2 cellular contexts compared by ENCODE assay signal in the genomic region with DNA sequence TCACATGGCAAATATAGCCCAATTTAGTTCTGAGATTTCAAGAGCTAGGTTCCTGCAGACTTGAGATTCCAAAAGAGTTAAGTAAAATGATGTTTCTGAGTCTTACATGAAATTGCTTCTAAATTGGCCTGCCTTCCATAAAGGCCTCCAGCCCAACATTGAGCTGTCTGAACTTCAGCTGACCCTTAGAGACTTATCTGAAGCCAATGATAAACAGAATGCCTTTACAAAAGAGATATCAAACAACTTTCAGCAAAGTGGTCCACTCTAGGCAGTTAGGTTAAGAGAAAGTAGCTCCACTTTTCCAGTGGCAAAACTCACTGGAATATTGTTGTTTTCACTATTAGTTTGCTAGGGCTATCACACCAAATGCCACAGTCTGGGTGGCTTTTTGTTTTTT.
A peak's percentile ranks its signal among the peaks of the same experiment; 100 is the strongest.
TF ChIP-seq lines count a peak whose summit lies in the region.

No MANE protein-coding gene starts in this region.

TF ChIP-seq in SK-N-SH, 30 proteins besides CTCF, POLR2A, EP300 and RAD21 (continued from another document):
- TF ChIP-seq, protein P1, sequence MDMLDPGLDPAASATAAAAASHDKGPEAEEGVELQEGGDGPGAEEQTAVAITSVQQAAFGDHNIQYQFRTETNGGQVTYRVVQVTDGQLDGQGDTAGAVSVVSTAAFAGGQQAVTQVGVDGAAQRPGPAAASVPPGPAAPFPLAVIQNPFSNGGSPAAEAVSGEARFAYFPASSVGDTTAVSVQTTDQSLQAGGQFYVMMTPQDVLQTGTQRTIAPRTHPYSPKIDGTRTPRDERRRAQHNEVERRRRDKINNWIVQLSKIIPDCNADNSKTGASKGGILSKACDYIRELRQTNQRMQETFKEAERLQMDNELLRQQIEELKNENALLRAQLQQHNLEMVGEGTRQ (IDR thresholded peaks at IDR 0.05; ENCODE audit: borderline replicate concordance, low read depth, low read length): no peak
- TF ChIP-seq TCF12 (IDR thresholded peaks at IDR 0.05): no peak
- TF ChIP-seq MEF2A (IDR thresholded peaks at IDR 0.05; ENCODE audit: borderline replicate concordance, low read depth): no peak
- no peak for TF ChIP-seq USF1 (IDR thresholded peaks at IDR 0.05; ENCODE audit: borderline replicate concordance, low read depth)

TF ChIP-seq in K562, 482 proteins besides CTCF, POLR2A, EP300 and RAD21 (continued from another document):
- TF ChIP-seq, protein P2, sequence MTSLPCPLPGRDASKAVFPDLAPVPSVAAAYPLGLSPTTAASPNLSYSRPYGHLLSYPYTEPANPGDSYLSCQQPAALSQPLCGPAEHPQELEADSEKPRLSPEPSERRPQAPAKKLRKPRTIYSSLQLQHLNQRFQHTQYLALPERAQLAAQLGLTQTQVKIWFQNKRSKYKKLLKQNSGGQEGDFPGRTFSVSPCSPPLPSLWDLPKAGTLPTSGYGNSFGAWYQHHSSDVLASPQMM (CRISPR knock-in tag; IDR thresholded peaks at IDR 0.05): no peak
- TF ChIP-seq POLR2AphosphoS5 (IDR thresholded peaks at IDR 0.05; ENCODE audit: control insufficient read depth, insufficient read depth, low read depth, low read length) (peak; percentile 36; the same call in 1 of the 2 replicates), LARP7 (IDR thresholded peaks at IDR 0.05) (no peak), HDAC2 (IDR thresholded peaks at IDR 0.05) (0 out of 2 replicates have a peak, but pooled peaks have one; percentile 8), MCM7 (IDR thresholded peaks at IDR 0.05) (no peak), DPF2 (IDR thresholded peaks at IDR 0.05) (peak; percentile 64; the same call in 1 of the 2 replicates)
- TF ChIP-seq, protein P3, sequence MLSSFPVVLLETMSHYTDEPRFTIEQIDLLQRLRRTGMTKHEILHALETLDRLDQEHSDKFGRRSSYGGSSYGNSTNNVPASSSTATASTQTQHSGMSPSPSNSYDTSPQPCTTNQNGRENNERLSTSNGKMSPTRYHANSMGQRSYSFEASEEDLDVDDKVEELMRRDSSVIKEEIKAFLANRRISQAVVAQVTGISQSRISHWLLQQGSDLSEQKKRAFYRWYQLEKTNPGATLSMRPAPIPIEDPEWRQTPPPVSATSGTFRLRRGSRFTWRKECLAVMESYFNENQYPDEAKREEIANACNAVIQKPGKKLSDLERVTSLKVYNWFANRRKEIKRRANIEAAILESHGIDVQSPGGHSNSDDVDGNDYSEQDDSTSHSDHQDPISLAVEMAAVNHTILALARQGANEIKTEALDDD (IDR thresholded peaks at IDR 0.05): peak; percentile 28; the same call in 1 of the 2 replicates
